Comparison of ENCODE assay signal across 8 cellular contexts in genomic region chr1:33346921-33347649, GRCh38. TPM values are rescaled to one million over a fixed set of nuclear protein-coding genes. Genes with fewer than 3 reads are reported as not detected.
A peak's percentile ranks its signal among the peaks of the same experiment; 100 is the strongest.
DNase-seq lines count a peak whose midpoint lies in the region; ATAC-seq and TF ChIP-seq lines count a peak whose summit lies in the region.

No MANE protein-coding gene starts in this region.

- 10% methylated on average over 2 of the region's 2 CpGs for WGBS in prostate gland

- H3K27me3 ChIP-seq in prostate gland (replicated peaks; ENCODE audit: insufficient read depth): no peaks in the 10 kb centered on the region

- no peaks in the 10 kb centered on the region for H3K9me3 ChIP-seq in prostate gland

- DNase-seq in AG04449 (ENCODE audit: low read depth, low spot score) (peak; percentile 77), HT1080 (ENCODE audit: low read depth) (peak; percentile 99), glomerular visceral epithelial cell (ENCODE audit: extremely low spot score) (peak; percentile 93), prostate gland (ENCODE audit: low spot score) (no peak), SHP77 treated with DMSO at 0.1 percent for 48 hours (lab: John Stamatoyannopoulos, UW) (no peak), NCI-H1694 (lab: John Stamatoyannopoulos, UW) (no peak)
- no peak for DNase-seq in activated CD4-positive, alpha-beta memory T cell treated with anti-CD3 and anti-CD28 coated beads, Interleukin-2, amount 10 ng/mL, durations not matched to agents 7 days and 5 days

- H3K4me1 ChIP-seq in prostate gland (replicated peaks): peaks cover 19% of the 10 kb centered on the region

- peak overlapping the region; percentile 95 to 97 for H3K27ac ChIP-seq in prostate gland

- peaks cover 48% of the 10 kb centered on the region for H3K4me1 Mint-ChIP-seq in activated CD4-positive, alpha-beta memory T cell treated with anti-CD3 and anti-CD28 coated beads, Interleukin-2, amount 10 ng/mL, durations not matched to agents 7 days and 5 days

- peak overlapping the region; percentile 3 for H3K27ac Mint-ChIP-seq in activated CD4-positive, alpha-beta memory T cell treated with anti-CD3 and anti-CD28 coated beads, Interleukin-2, amount 10 ng/mL, durations not matched to agents 7 days and 5 days

- CTCF ChIA-PET in AG04449 (lab: Yijun Ruan, JAX): interaction anchor here (1.0 to 2.3 kb wide), 6 partner anchors 9 to 124 kb away, joined by 3 to 11 read pairs (median 4); no protein-coding TSS in a partner anchor
- CTCF ChIA-PET in activated CD4-positive, alpha-beta memory T cell treated with anti-CD3 and anti-CD28 coated beads, Interleukin-2, amount 10 ng/mL, durations not matched to agents 7 days and 5 days (lab: Charles Lee): no interaction called here

- no peak for TF ChIP-seq CTCF in AG04449 (IDR thresholded peaks at IDR 0.05; ENCODE audit: insufficient read depth, low read length, missing control alignments)
- TF ChIP-seq CTCF in prostate gland (IDR thresholded peaks at IDR 0.05): no peak

- H3K36me3 Mint-ChIP-seq in activated CD4-positive, alpha-beta memory T cell treated with anti-CD3 and anti-CD28 coated beads, Interleukin-2, amount 10 ng/mL, durations not matched to agents 7 days and 5 days (ENCODE audit: low read depth): peaks cover 37% of the 10 kb centered on the region

- peaks cover 3% of the 10 kb centered on the region for H3K27me3 Mint-ChIP-seq in activated CD4-positive, alpha-beta memory T cell treated with anti-CD3 and anti-CD28 coated beads, Interleukin-2, amount 10 ng/mL, durations not matched to agents 7 days and 5 days

- no peak for ATAC-seq in HG03521 (IDR thresholded peaks at IDR 0.05; ENCODE audit: unreplicated experiment)

- POLR2A ChIA-PET in AG04449 (lab: Yijun Ruan, JAX): interaction anchor here (0.7 to 1.9 kb wide), 4 partner anchors 9 to 124 kb away, joined by 3 to 8 read pairs (median 4); no protein-coding TSS in a partner anchor
- POLR2A ChIA-PET in activated CD4-positive, alpha-beta memory T cell treated with anti-CD3 and anti-CD28 coated beads, Interleukin-2, amount 10 ng/mL, durations not matched to agents 7 days and 5 days (lab: Charles Lee): interaction anchor here (1.9 to 2.1 kb wide), 2 partner anchors 8 to 17 kb away, joined by 5 read pairs; no protein-coding TSS in a partner anchor

- no peaks in the 10 kb centered on the region for H3K9me3 Mint-ChIP-seq in activated CD4-positive, alpha-beta memory T cell treated with anti-CD3 and anti-CD28 coated beads, Interleukin-2, amount 10 ng/mL, durations not matched to agents 7 days and 5 days

- peak; percentile 49 for TF ChIP-seq POLR2A in prostate gland (IDR thresholded peaks at IDR 0.05)

- peak overlapping the region; percentile 77 for H3K4me3 ChIP-seq in AG04449 (ENCODE audit: low read depth, low read length)
- peak overlapping the region; percentile 91 to 96 for H3K4me3 ChIP-seq in prostate gland

- H3K4me3 Mint-ChIP-seq in activated CD4-positive, alpha-beta memory T cell treated with anti-CD3 and anti-CD28 coated beads, Interleukin-2, amount 10 ng/mL, durations not matched to agents 7 days and 5 days: peak overlapping the region; percentile 82

- intact Hi-C loops in prostate gland (cut with DNase I): no loop called here

- no peaks in the 10 kb centered on the region for H3K36me3 ChIP-seq in prostate gland

RNA-seq across cellular contexts. Expression of gene A3GALT2, which starts 26.2 kb away (rescaled TPM):
- total RNA-seq in HT1080 (2014; rRNA removed; shearing (Covaris generic)): not detected in 2 replicates
- not detected in 2 replicates for polyA plus RNA-seq in HT1080 (2015; cell fraction: cytosol; rRNA removed)
- not detected in 2 replicates for polyA plus RNA-seq in HT1080 (2015; cell fraction: nucleus; rRNA removed)
- total RNA-seq in activated CD4-positive, alpha-beta memory T cell treated with anti-CD3 and anti-CD28 coated beads, Interleukin-2, amount 10 ng/mL, durations not matched to agents 7 days and 5 days: not detected
- total RNA-seq in prostate gland: under 1 TPM in 1 of 2 donors, not detected in 1; 0.46 TPM

Comparison
In these comparisons a context has a peak if more than half of its experiments do, and no peak if none do; other contexts are left out.
1. DNase-seq: peak in AG04449 (single experiment), HT1080 (single experiment) and glomerular visceral epithelial cell (single experiment); none in activated CD4-positive, alpha-beta memory T cell treated with anti-CD3 and anti-CD28 coated beads, Interleukin-2, amount 10 ng/mL, durations not matched to agents 7 days and 5 days (single experiment), prostate gland (single experiment), SHP77 treated with DMSO at 0.1 percent for 48 hours (single experiment) and NCI-H1694 (single experiment).